9 cellular contexts compared by ENCODE assay signal in genomic region chr12:49059063-49059384, GRCh38. TPM values are rescaled to one million over a fixed set of nuclear protein-coding genes. Genes with fewer than 3 reads are reported as not detected.
DNase-seq lines count a peak whose midpoint lies in the region; FAIRE-seq and TF ChIP-seq lines count a peak whose summit lies in the region.
"Had no signal": no experiment of that assay in that cellular context is flagged by ENCODE, and none has a peak within 500 bp of the region (broad histone marks: within the 10 kb centered on the region; RNA-seq: fewer than 3 reads in every experiment).

No MANE protein-coding gene starts in this region.

- no peak for DNase-seq in H9
- no peak for DNase-seq in glutamatergic neuron
- no peak for DNase-seq in small intestine
- no peak for DNase-seq in NCI-H510A treated with DMSO at 0.1 percent for 48 hours (lab: John Stamatoyannopoulos, UW)
- no peak for DNase-seq in stimulated activated CD4-positive, alpha-beta T cell treated with anti-CD3 and anti-CD28 coated beads, Interleukin-1b, Interleukin-23, amount 100 ng/mL, for 48 hours
- DNase-seq in GM13976 (ENCODE audit: low spot score), result no peak
- no peak for DNase-seq in RPMI8226

- H2AK5ac ChIP-seq in H9 (ENCODE audit: insufficient read length, low read length), result no peak overlapping the region

- H3K23me2 ChIP-seq in H9 (ENCODE audit: insufficient read length, low read depth, low read length, poor library complexity, severe bottlenecking), result peaks cover 24% of the 10 kb centered on the region

- H3K27me3 ChIP-seq in H9 (ENCODE audit: insufficient read depth, low read length), result no peaks in the 10 kb centered on the region
- H3K27me3 ChIP-seq in small intestine (ENCODE audit: control insufficient read depth in 2 of 2, insufficient read depth in 2 of 2, low read length in 2 of 2), result no peaks in the 10 kb centered on the region

- no peak overlapping the region for H2BK5ac ChIP-seq in H9 (ENCODE audit: insufficient read length, low read length)

- H2AFZ ChIP-seq in H9 (ENCODE audit: low read length), result no peak overlapping the region

- peaks cover 48% of the 10 kb centered on the region for H3K79me2 ChIP-seq in H9 (ENCODE audit: insufficient read depth, low read length)

- H3K18ac ChIP-seq in H9 (ENCODE audit: insufficient read length, low read depth, low read length), result no peak overlapping the region

- no peaks in the 10 kb centered on the region for H3K9me3 Mint-ChIP-seq in H9
- H3K9me3 Mint-ChIP-seq in glutamatergic neuron (ENCODE audit: unreplicated experiment), result peaks cover 11% of the 10 kb centered on the region

- peak overlapping the region; percentile 85 for H3K4me2 ChIP-seq in H9 (ENCODE audit: insufficient read depth, insufficient read length, low read length)

- H3K79me1 ChIP-seq in H9 (ENCODE audit: insufficient read depth, low read depth, low read length, poor library complexity, severe bottlenecking), result peaks cover 30% of the 10 kb centered on the region

- H3K4ac ChIP-seq in H9 (ENCODE audit: low read depth, low read length), result no peak overlapping the region

- FAIRE-seq in small intestine (lab: Jason Lieb, UNC), result no peak

- no peak overlapping the region for H2BK120ac ChIP-seq in H9 (ENCODE audit: low read depth, low read length, poor library complexity, severe bottlenecking)

- H3K9me3 ChIP-seq in H9 (ENCODE audit: control insufficient read depth, low read depth, low read length), result no peaks in the 10 kb centered on the region
- no peaks in the 10 kb centered on the region for H3K9me3 ChIP-seq in small intestine (ENCODE audit: control insufficient read depth, low read depth)

- no peak overlapping the region for H2BK15ac ChIP-seq in H9 (ENCODE audit: low read depth, low read length)

- no peaks in the 10 kb centered on the region for H4K20me1 ChIP-seq in H9 (ENCODE audit: control insufficient read depth, insufficient read depth, insufficient read length)

- H2BK12ac ChIP-seq in H9 (ENCODE audit: insufficient read length, low read depth, low read length), result no peak overlapping the region

- H3K27me3 Mint-ChIP-seq in H9 (ENCODE audit: low read depth) (no peaks in the 10 kb centered on the region), glutamatergic neuron (ENCODE audit: unreplicated experiment) (peaks cover 16% of the 10 kb centered on the region)

- H3K9ac ChIP-seq in H9 (ENCODE audit: extremely low read depth, insufficient read length, low read length), result peak overlapping the region; percentile 93

- no peak overlapping the region for H3K56ac ChIP-seq in H9 (ENCODE audit: insufficient read length, low read depth, low read length)

- H4K91ac ChIP-seq in H9 (ENCODE audit: insufficient read length, low read depth, low read length), result no peak overlapping the region

- no peak overlapping the region for H4K8ac ChIP-seq in H9 (replicated peaks; ENCODE audit: insufficient read length, low read depth, low read length)

- H3K27ac ChIP-seq in H9 (ENCODE audit: insufficient read length, low read depth, low read length), result no peak overlapping the region
- peak overlapping the region in 1 of 2 donors; percentile 95 for H3K27ac ChIP-seq in small intestine (ENCODE audit: low read depth in 1 of 2, low read length in 1 of 2)

- no peak overlapping the region for H4K5ac ChIP-seq in H9 (ENCODE audit: insufficient read length, low read depth, low read length)

- peak overlapping the region; percentile 93 for H3K4me3 ChIP-seq in WI38 (ENCODE audit: low read depth, low read length)
- peak overlapping the region; percentile 91 to 99 for H3K4me3 ChIP-seq in small intestine (ENCODE audit: low read depth in 1 of 2, low read length in 2 of 2)

- in situ Hi-C loops in GM13976 (cut with MboI; ENCODE audit: low sequenced_read_pairs, unreplicated experiment), result no loop called here

- no CpG with 5 or more reads among the region's 3 CpGs for WGBS in H9 (ENCODE audit: extremely low coverage, insufficient read length, low lambda C conversion rate)
- 0% methylated on average over 3 of the region's 3 CpGs for WGBS in small intestine, 3 donors

- peak overlapping the region; percentile 60; the same call in 1 of the 2 replicates for H3K14ac ChIP-seq in H9 (ENCODE audit: insufficient read depth, low read length)

- H3K4me1 ChIP-seq in H9 (ENCODE audit: insufficient read depth, low read length) (peaks cover 14% of the 10 kb centered on the region), small intestine (ENCODE audit: control insufficient read depth in 2 of 2, insufficient read depth in 1 of 2, low read depth in 1 of 2, low read length in 1 of 2) (peaks cover 14 to 17% of the 10 kb centered on the region in 2 donors)

- H3K36me3 Mint-ChIP-seq in H9 (ENCODE audit: insufficient read depth in 1 of 3, low read depth in 3 of 3), result peaks cover 17 to 23% (median 20%) of the 10 kb centered on the region in 3 experiments
- H3K36me3 Mint-ChIP-seq in glutamatergic neuron (ENCODE audit: unreplicated experiment), result no peaks in the 10 kb centered on the region

- peak overlapping the region; percentile 38 to 95 (median 90); a peak in 4 of 7 replicates for H3K27ac Mint-ChIP-seq in H9
- peak overlapping the region; percentile 93 for H3K27ac Mint-ChIP-seq in glutamatergic neuron (ENCODE audit: unreplicated experiment)

- H3K36me3 ChIP-seq in small intestine (ENCODE audit: control insufficient read depth in 2 of 2, insufficient read depth in 2 of 2, low read length in 2 of 2), result peaks cover 0 to 3% of the 10 kb centered on the region in 2 donors

- H3K4me3 Mint-ChIP-seq in H9 (peak overlapping the region; percentile 97), glutamatergic neuron (ENCODE audit: unreplicated experiment) (peak overlapping the region; percentile 98)

- no peak for TF ChIP-seq CTCF in H9 (conservative IDR thresholded peaks at IDR 0.05)
- TF ChIP-seq CTCF in WI38 (IDR thresholded peaks at IDR 0.05; ENCODE audit: low read depth, low read length), result no peak
- TF ChIP-seq CTCF in glutamatergic neuron (IDR thresholded peaks at IDR 0.05; ENCODE audit: partially characterized antibody, unreplicated experiment), result no peak
- no peak for TF ChIP-seq CTCF in GM13976 (IDR thresholded peaks at IDR 0.05; ENCODE audit: borderline replicate concordance, control extremely low read depth, extremely low read depth, insufficient read depth, missing control alignments)

- no peak overlapping the region for H2BK20ac ChIP-seq in H9 (ENCODE audit: low read depth, low read length, poor library complexity, severe bottlenecking)

- H3K4me1 Mint-ChIP-seq in H9 (peaks cover 50 to 55% of the 10 kb centered on the region in 2 experiments), glutamatergic neuron (ENCODE audit: low read depth, unreplicated experiment) (peaks cover 29% of the 10 kb centered on the region)

- no peak overlapping the region for H3T11ph ChIP-seq in H9 (ENCODE audit: low read length)

- no peak overlapping the region for H3K23ac ChIP-seq in H9 (ENCODE audit: insufficient read length, low read depth, low read length)

RNA-seq across cellular contexts. Expression of gene KMT2D, which starts 1.6 kb away (rescaled TPM):
- total RNA-seq in H9 (2021) (83.9 and 93.7 TPM in 2 replicates), glutamatergic neuron (ENCODE audit: unreplicated experiment) (144 TPM)
- polyA plus RNA-seq in small intestine, result 10 to 100 TPM in 2 of 3 donors, 1 to 10 TPM in 1; 5.4 to 34.8 (median 10.7) TPM

RNA-seq across cellular contexts. Expression of gene RHEBL1, which starts 10.8 kb away (rescaled TPM):
- total RNA-seq in H9 (2021) (4.0 and 4.1 TPM in 2 replicates), glutamatergic neuron (ENCODE audit: unreplicated experiment) (2.3 TPM)
- 1 to 10 TPM in 2 of 3 donors, not detected in 1; 1.2 to 1.4 TPM for polyA plus RNA-seq in small intestine

RNA-seq across cellular contexts. Expression of gene DHH, which starts 35.6 kb away (rescaled TPM):
- total RNA-seq in H9 (2021) (0.13 and 0.20 TPM in 2 replicates), glutamatergic neuron (ENCODE audit: unreplicated experiment) (1.2 TPM)
- polyA plus RNA-seq in small intestine, result 1 to 10 TPM in 1 of 3 donors, not detected in 2; 2.3 TPM
- total RNA-seq: HT1080 had no signal

RNA-seq across cellular contexts. Expression of gene PRKAG1, which starts 40.4 kb away (rescaled TPM):
- total RNA-seq in H9 (2021) (34.8 and 36.7 TPM in 2 replicates), glutamatergic neuron (ENCODE audit: unreplicated experiment) (58.2 TPM)
- polyA plus RNA-seq in small intestine, result 10 to 100 TPM; 50.0 to 60.6 (median 60.5) TPM

RNA-seq across cellular contexts. Expression of gene LMBR1L, which starts 51.6 kb away (rescaled TPM):
- total RNA-seq in H9 (2021) (50.4 and 55.1 TPM in 2 replicates), glutamatergic neuron (ENCODE audit: unreplicated experiment) (371 TPM)
- 100 to 1,000 TPM in 1 of 3 donors, 10 to 100 TPM in 2; 27.6 to 110 (median 65.4) TPM for polyA plus RNA-seq in small intestine
